ENCODE assay signal across 15 cellular contexts in genomic region chr3:34569437-34569836, GRCh38.
DNase-seq lines count a peak whose midpoint lies in the region; ATAC-seq, FAIRE-seq and TF ChIP-seq lines count a peak whose summit lies in the region.
"Had no signal": no experiment of that assay in that cellular context is flagged by ENCODE, and none has a peak within 500 bp of the region (broad histone marks: within the 10 kb centered on the region; RNA-seq: fewer than 3 reads in every experiment).

No MANE protein-coding gene starts in this region.

- no peaks in the 10 kb centered on the region for H3K27me3 Mint-ChIP-seq in effector memory CD8-positive, alpha-beta T cell
- H3K27me3 Mint-ChIP-seq: CD4-positive, alpha-beta memory T cell had no signal

- intact Hi-C loops in left cardiac atrium (cut with DNase I): no loop called here

- no peak overlapping the region for H3K4me3 Mint-ChIP-seq in effector memory CD8-positive, alpha-beta T cell
- H3K4me3 Mint-ChIP-seq: CD14-positive monocyte; CD4-positive, alpha-beta memory T cell had no signal

- H3K4ac ChIP-seq in mesendoderm (ENCODE audit: low read depth, low read length): no peak overlapping the region

- ATAC-seq in left cardiac atrium (no peak), SK-N-SH treated with all-trans-retinoic acid at 6 μM for 48 hours (no peak)
- no peak for ATAC-seq in effector memory CD8-positive, alpha-beta T cell (replicated peaks)
- ATAC-seq: GM12878 had no signal

- no peak overlapping the region for H2BK5ac ChIP-seq in mesendoderm (ENCODE audit: low read length)

- TF ChIP-seq CTCF in right atrium auricular region (IDR thresholded peaks at IDR 0.05) (no peak), bronchial epithelial cell (IDR thresholded peaks at IDR 0.05; ENCODE audit: insufficient read depth, low read length, severe bottlenecking) (no peak)

- H3K9me3 Mint-ChIP-seq in effector memory CD8-positive, alpha-beta T cell: peaks cover 3 to 8% of the 10 kb centered on the region in 2 donors

- peaks cover 0 to 20% of the 10 kb centered on the region in 2 donors for H3K9me3 ChIP-seq in right atrium auricular region
- H3K9me3 ChIP-seq: BLaER1, HAP-1 had no signal

- H3K4me1 ChIP-seq in right atrium auricular region (peaks cover 0 to 18% of the 10 kb centered on the region in 2 donors), mesendoderm (ENCODE audit: control insufficient read depth, low read depth, low read length) (no peaks in the 10 kb centered on the region)
- H3K4me1 ChIP-seq: BLaER1, HAP-1 had no signal

- no peak overlapping the region for H3K23ac ChIP-seq in mesendoderm (ENCODE audit: low read length)

- H3K27me3 ChIP-seq in right atrium auricular region (no peaks in the 10 kb centered on the region), bronchial epithelial cell (ENCODE audit: control insufficient read depth, insufficient read depth, low read length) (no peaks in the 10 kb centered on the region), mesendoderm (ENCODE audit: insufficient read depth, low read length, poor library complexity) (no peaks in the 10 kb centered on the region)
- H3K27me3 ChIP-seq: BLaER1 had no signal

- no peak overlapping the region for H2AK5ac ChIP-seq in mesendoderm (ENCODE audit: low read length)

- H3K36me3 ChIP-seq in right atrium auricular region: no peaks in the 10 kb centered on the region
- H3K36me3 ChIP-seq in bronchial epithelial cell (ENCODE audit: control insufficient read depth, insufficient read depth, low read length): no peaks in the 10 kb centered on the region
- no peaks in the 10 kb centered on the region for H3K36me3 ChIP-seq in mesendoderm (ENCODE audit: control insufficient read depth, insufficient read depth, low read length)
- H3K36me3 ChIP-seq: BLaER1, HAP-1 had no signal

- no peaks in the 10 kb centered on the region for H3K79me1 ChIP-seq in mesendoderm (ENCODE audit: low read length)

- no peak for FAIRE-seq in bronchial epithelial cell (lab: Jason Lieb, UNC)
- FAIRE-seq: GM12878 had no signal

- H3K27ac ChIP-seq in right atrium auricular region (peak overlapping the region; percentile 27 to 72), mesendoderm (ENCODE audit: low read depth, low read length) (no peak overlapping the region)
- H3K27ac ChIP-seq: BLaER1 had no signal

- H3K4me3 ChIP-seq in right atrium auricular region: no peak overlapping the region
- H3K4me3 ChIP-seq in bronchial epithelial cell (ENCODE audit: low read depth, low read length): no peak overlapping the region
- H3K4me3 ChIP-seq in mesendoderm (ENCODE audit: low read length): no peak overlapping the region
- H3K4me3 ChIP-seq: BLaER1, GM12878, HAP-1 had no signal

- no peak overlapping the region for H2BK120ac ChIP-seq in mesendoderm (ENCODE audit: low read depth, low read length)

- H2BK15ac ChIP-seq in mesendoderm (replicated peaks; ENCODE audit: low read depth): no peak overlapping the region

- H3K18ac ChIP-seq in mesendoderm (ENCODE audit: low read length): no peak overlapping the region

- no peak overlapping the region for H4K8ac ChIP-seq in mesendoderm (ENCODE audit: low read depth, low read length)

- no peak overlapping the region for H3K27ac Mint-ChIP-seq in effector memory CD8-positive, alpha-beta T cell
- H3K27ac Mint-ChIP-seq: CD14-positive monocyte; CD4-positive, alpha-beta memory T cell had no signal

- WGBS in mesendoderm (ENCODE audit: extremely low coverage, insufficient coverage, low lambda C conversion rate): no CpG with 5 or more reads among the region's 1 CpG

- H3K4me2 ChIP-seq in mesendoderm (ENCODE audit: low read length): no peak overlapping the region
- H3K4me2 ChIP-seq: BLaER1 had no signal

- H3K36me3 Mint-ChIP-seq in effector memory CD8-positive, alpha-beta T cell (ENCODE audit: insufficient read depth): no peaks in the 10 kb centered on the region
- H3K36me3 Mint-ChIP-seq: CD14-positive monocyte; CD4-positive, alpha-beta memory T cell had no signal

- no peaks in the 10 kb centered on the region for H3K4me1 Mint-ChIP-seq in effector memory CD8-positive, alpha-beta T cell (ENCODE audit: low read depth in 2 of 2)
- H3K4me1 Mint-ChIP-seq: CD14-positive monocyte; CD4-positive, alpha-beta memory T cell had no signal

- H3K9ac ChIP-seq in mesendoderm (ENCODE audit: low read length): no peak overlapping the region
- H3K9ac ChIP-seq: BLaER1 had no signal

- DNase-seq in right atrium auricular region (ENCODE audit: low spot score) (no peak), left cardiac atrium (no peak), bronchial epithelial cell (ENCODE audit: low read depth) (peak; percentile 1), mesendoderm (peak; percentile 83), T1000 (lab: John Stamatoyannopoulos, UW) (no peak)
- DNase-seq in effector memory CD8-positive, alpha-beta T cell: no peak
- DNase-seq: 8988T; CD4-positive, alpha-beta memory T cell; DMS153; DMS79 had no signal

- H4K5ac ChIP-seq in mesendoderm (ENCODE audit: low read length): no peak overlapping the region

- no peaks in the 10 kb centered on the region for H3K79me2 ChIP-seq in mesendoderm (ENCODE audit: control insufficient read depth, insufficient read depth, low read length)

- H3K56ac ChIP-seq in mesendoderm (ENCODE audit: low read length): no peak overlapping the region

TF ChIP-seq in SK-N-SH treated with all-trans-retinoic acid at 6 μM for 48 hours, 23 proteins besides CTCF, POLR2A, EP300 and RAD21:
- TF ChIP-seq PPARA (CRISPR knock-in tag; IDR thresholded peaks at IDR 0.05; ENCODE audit: borderline replicate concordance) (no peak), POU6F1 (CRISPR knock-in tag; IDR thresholded peaks at IDR 0.05; ENCODE audit: borderline replicate concordance, low read depth) (no peak), ZC3H10 (CRISPR knock-in tag; IDR thresholded peaks at IDR 0.05) (no peak), TSHZ2 (CRISPR knock-in tag; IDR thresholded peaks at IDR 0.05) (no peak), ESRRG (CRISPR knock-in tag; IDR thresholded peaks at IDR 0.05) (no peak), TCF4 (CRISPR knock-in tag; IDR thresholded peaks at IDR 0.05; ENCODE audit: borderline replicate concordance) (no peak), BACH2 (CRISPR knock-in tag; IDR thresholded peaks at IDR 0.05; ENCODE audit: borderline replicate concordance) (no peak)

Comparison
In these comparisons a context has a peak if more than half of its experiments do, and no peak if none do; other contexts are left out.
1. DNase-seq: peak in bronchial epithelial cell (single experiment) and mesendoderm (single experiment); none in right atrium auricular region (single experiment), left cardiac atrium (single experiment), effector memory CD8-positive, alpha-beta T cell (0 of 3) and T1000 (single experiment).